Comparison of ENCODE assay signal across 1 cellular context in genomic region chr1:1120866-1121563, GRCh38.
TF ChIP-seq lines count a peak whose summit lies in the region.

No MANE protein-coding gene starts in this region.

TF ChIP-seq in SK-N-SH treated with all-trans-retinoic acid at 6 μM for 48 hours, 23 proteins besides CTCF, POLR2A, EP300 and RAD21 (continued from another document):
- TF ChIP-seq, protein P1, sequence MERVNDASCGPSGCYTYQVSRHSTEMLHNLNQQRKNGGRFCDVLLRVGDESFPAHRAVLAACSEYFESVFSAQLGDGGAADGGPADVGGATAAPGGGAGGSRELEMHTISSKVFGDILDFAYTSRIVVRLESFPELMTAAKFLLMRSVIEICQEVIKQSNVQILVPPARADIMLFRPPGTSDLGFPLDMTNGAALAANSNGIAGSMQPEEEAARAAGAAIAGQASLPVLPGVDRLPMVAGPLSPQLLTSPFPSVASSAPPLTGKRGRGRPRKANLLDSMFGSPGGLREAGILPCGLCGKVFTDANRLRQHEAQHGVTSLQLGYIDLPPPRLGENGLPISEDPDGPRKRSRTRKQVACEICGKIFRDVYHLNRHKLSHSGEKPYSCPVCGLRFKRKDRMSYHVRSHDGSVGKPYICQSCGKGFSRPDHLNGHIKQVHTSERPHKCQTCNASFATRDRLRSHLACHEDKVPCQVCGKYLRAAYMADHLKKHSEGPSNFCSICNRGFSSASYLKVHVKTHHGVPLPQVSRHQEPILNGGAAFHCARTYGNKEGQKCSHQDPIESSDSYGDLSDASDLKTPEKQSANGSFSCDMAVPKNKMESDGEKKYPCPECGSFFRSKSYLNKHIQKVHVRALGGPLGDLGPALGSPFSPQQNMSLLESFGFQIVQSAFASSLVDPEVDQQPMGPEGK (CRISPR knock-in tag; IDR thresholded peaks at IDR 0.05; ENCODE audit: borderline replicate concordance): no peak
- TF ChIP-seq ZNF565 (CRISPR knock-in tag; conservative IDR thresholded peaks at IDR 0.05; ENCODE audit: low read depth): no peak
- TF ChIP-seq ZFP3 (CRISPR knock-in tag; IDR thresholded peaks at IDR 0.05): no peak
- no peak for TF ChIP-seq ARNTL (CRISPR knock-in tag; IDR thresholded peaks at IDR 0.05; ENCODE audit: borderline replicate concordance, low read depth)
- TF ChIP-seq OSR1 (CRISPR knock-in tag; IDR thresholded peaks at IDR 0.05): no peak
- no peak for TF ChIP-seq ZFP30 (CRISPR knock-in tag; IDR thresholded peaks at IDR 0.05)
- no peak for TF ChIP-seq GLIS3 (CRISPR knock-in tag; IDR thresholded peaks at IDR 0.05)
- no peak for TF ChIP-seq TSHZ2 (CRISPR knock-in tag; IDR thresholded peaks at IDR 0.05)
- TF ChIP-seq TOX (CRISPR knock-in tag; IDR thresholded peaks at IDR 0.05; ENCODE audit: borderline replicate concordance): no peak
